ENCODE assay signal across 8 cellular contexts in the genomic region with DNA sequence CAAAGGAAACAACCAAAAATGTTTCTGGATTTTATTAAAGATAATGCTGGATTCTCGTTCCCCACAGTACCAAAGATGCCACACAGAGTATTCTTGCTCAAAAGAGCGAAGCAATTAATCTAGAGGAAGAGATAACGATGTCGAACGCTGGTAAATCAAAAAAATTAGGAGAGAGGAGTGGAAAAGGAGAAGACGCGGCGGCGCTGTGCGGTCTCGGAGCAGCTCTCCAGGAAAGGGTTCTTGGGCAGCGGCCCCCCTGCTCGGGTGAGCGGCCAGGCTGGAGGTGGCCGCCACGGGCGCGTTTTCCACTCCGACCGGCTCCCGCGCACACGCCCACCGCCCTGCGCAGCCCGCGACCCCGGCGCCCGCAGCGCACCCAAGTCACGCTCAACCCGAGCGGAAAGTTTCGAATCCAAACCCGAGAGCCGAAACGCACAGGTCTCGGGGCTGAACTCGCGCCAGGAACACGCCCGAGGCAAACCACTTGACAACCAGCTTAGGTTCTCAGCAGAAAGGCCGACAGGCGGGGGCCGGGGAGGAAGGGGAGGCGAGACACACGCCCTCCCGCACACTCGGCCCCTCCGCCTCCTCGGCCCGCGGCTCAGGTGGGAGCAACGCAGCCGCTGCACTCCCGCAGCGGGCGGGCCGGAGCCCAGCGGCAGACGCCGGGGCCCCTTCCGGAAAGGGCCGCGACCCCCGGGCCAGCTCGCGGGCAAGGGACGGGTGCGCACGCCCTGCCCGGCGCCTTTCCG. TPM values are rescaled to one million over a fixed set of nuclear protein-coding genes. Genes with fewer than 3 reads are reported as not detected.
DNase-seq lines count a peak whose midpoint lies in the region; ATAC-seq and TF ChIP-seq lines count a peak whose summit lies in the region.

No MANE protein-coding gene starts in this region.

- H3K27ac Mint-ChIP-seq in activated naive CD8-positive, alpha-beta T cell treated with anti-CD3 and anti-CD28 coated beads, Interleukin-2, amount 50 U/mL, for 24 hours, result peak overlapping the region; percentile 87

- peak; percentile 35 for ATAC-seq in GM21423 (IDR thresholded peaks at IDR 0.05; ENCODE audit: unreplicated experiment)
- ATAC-seq in activated naive CD8-positive, alpha-beta T cell treated with anti-CD3 and anti-CD28 coated beads, Interleukin-2, amount 50 U/mL, for 24 hours, result peak; percentile 45
- ATAC-seq in heart left ventricle, result peak in 3 of 4 donors; percentile 68 to 73 (median 68)

- peak overlapping the region; percentile 49; the same call in 1 of the 2 replicates for H2AFZ ChIP-seq in SK-N-SH (ENCODE audit: low read depth)

- H3K27ac ChIP-seq in HUES48 (ENCODE audit: low read depth, low read length), result peak overlapping the region; percentile 14
- peak overlapping the region; percentile 18 to 46; a peak in 2 of 4 replicates for H3K27ac ChIP-seq in SK-N-SH (ENCODE audit: low read depth in 2 of 2, low read length in 1 of 2)
- peak overlapping the region in 9 of 12 donors; percentile 35 to 88 (median 55) for H3K27ac ChIP-seq in heart left ventricle
- H3K27ac ChIP-seq in urinary bladder (ENCODE audit: low read depth), result no peak overlapping the region

- peak; percentile 2; the same call in 1 of the 2 replicates for TF ChIP-seq RAD21 in SK-N-SH (IDR thresholded peaks at IDR 0.05; ENCODE audit: low read length)

- H3K27me3 ChIP-seq in HUES48 (ENCODE audit: control insufficient read depth, insufficient read depth, low read length), result no peaks in the 10 kb centered on the region; the same call in 1 of the 2 replicates
- H3K27me3 ChIP-seq in SK-N-SH (ENCODE audit: insufficient read depth), result no peaks in the 10 kb centered on the region
- H3K27me3 ChIP-seq in heart left ventricle, result no peaks in the 10 kb centered on the region

- no peaks in the 10 kb centered on the region for H3K9me3 Mint-ChIP-seq in activated naive CD8-positive, alpha-beta T cell treated with anti-CD3 and anti-CD28 coated beads, Interleukin-2, amount 50 U/mL, for 24 hours

- peaks cover 4% of the 10 kb centered on the region; the same call in 1 of the 2 replicates for H3K4me1 ChIP-seq in HUES48 (ENCODE audit: control insufficient read depth, insufficient read depth, low read length)
- H3K4me1 ChIP-seq in SK-N-SH (ENCODE audit: control insufficient read depth in 1 of 2, insufficient read depth in 2 of 2, low read depth in 1 of 2, low read length in 1 of 2), result peaks cover 0 to 6% of the 10 kb centered on the region in 2 experiments; a peak in 2 of 4 replicates
- H3K4me1 ChIP-seq in heart left ventricle, result peaks cover 0 to 21% (median 11%) of the 10 kb centered on the region in 12 donors
- H3K4me1 ChIP-seq in urinary bladder (ENCODE audit: insufficient read depth), result no peaks in the 10 kb centered on the region

- intact Hi-C loops in heart left ventricle (cut with DNase I), result loop anchor here in 2 of 10 donors (5.0 to 10.0 kb wide), 2 partner anchors 40 to 233 kb away; no protein-coding TSS in a partner anchor

- H3K9me3 ChIP-seq in HUES48 (ENCODE audit: control insufficient read depth, insufficient read depth, low read length), result no peaks in the 10 kb centered on the region
- no peaks in the 10 kb centered on the region for H3K9me3 ChIP-seq in SK-N-SH
- no peaks in the 10 kb centered on the region for H3K9me3 ChIP-seq in heart left ventricle

- peaks cover 53% of the 10 kb centered on the region for H3K79me2 ChIP-seq in SK-N-SH (ENCODE audit: insufficient read depth)

- H3K9me2 ChIP-seq in SK-N-SH, result no peaks in the 10 kb centered on the region

- peaks cover 15% of the 10 kb centered on the region for H3F3A ChIP-seq in SK-N-SH (replicated peaks; ENCODE audit: insufficient read depth)

- peak; percentile 24 for DNase-seq in DMS 273 treated with DMSO at 0.1 percent for 48 hours (lab: John Stamatoyannopoulos, UW)
- peak; percentile 87 for DNase-seq in SK-N-SH
- DNase-seq in activated naive CD8-positive, alpha-beta T cell treated with anti-CD3 and anti-CD28 coated beads, Interleukin-2, amount 50 U/mL, for 24 hours, result peak; percentile 55
- DNase-seq in heart left ventricle, result peak; percentile 59 to 73 (median 61)
- peak; percentile 38 for DNase-seq in pons (ENCODE audit: low spot score)

- no peaks in the 10 kb centered on the region for H3K36me3 ChIP-seq in HUES48 (ENCODE audit: control insufficient read depth, insufficient read depth, low read length)
- peaks cover 0 to 8% of the 10 kb centered on the region in 2 experiments for H3K36me3 ChIP-seq in SK-N-SH (replicated peaks in 1 of 2; ENCODE audit: control insufficient read depth in 1 of 2, insufficient read depth in 2 of 2, low read length in 1 of 2)
- H3K36me3 ChIP-seq in heart left ventricle, result no peaks in the 10 kb centered on the region
- H3K36me3 ChIP-seq in urinary bladder (ENCODE audit: insufficient read depth), result no peaks in the 10 kb centered on the region

- H3K4me3 ChIP-seq in HUES48 (ENCODE audit: low read depth, low read length) (peak overlapping the region; percentile 88), SK-N-SH (ENCODE audit: low read depth in 2 of 2, low read length in 1 of 2) (peak overlapping the region; percentile 72 to 94), heart left ventricle (peak overlapping the region; percentile 80 to 99 (median 96)), urinary bladder (ENCODE audit: low read depth, low read length) (peak overlapping the region; percentile 99)

- TF ChIP-seq CTCF in SK-N-SH (IDR thresholded peaks at IDR 0.05) (peak; percentile 38), heart left ventricle (IDR thresholded peaks at IDR 0.05) (peak in 1 of 12 donors; percentile 23)

- POLR2A ChIA-PET in SK-N-SH (lab: Yijun Ruan, JAX), result interaction anchor here (0.7 to 1.4 kb wide), 4 partner anchors 193 to 404 kb away, joined by 3 to 5 read pairs (median 4); a partner anchor contains a TSS

- CTCF ChIA-PET in SK-N-SH (lab: Yijun Ruan, JAX), result interaction anchor here (0.8 to 2.5 kb wide), 11 partner anchors 11 to 469 kb away, joined by 3 to 9 read pairs (median 4); no protein-coding TSS in a partner anchor

- H3K4me1 Mint-ChIP-seq in activated naive CD8-positive, alpha-beta T cell treated with anti-CD3 and anti-CD28 coated beads, Interleukin-2, amount 50 U/mL, for 24 hours, result peaks cover 39% of the 10 kb centered on the region

- H3K4me2 ChIP-seq in SK-N-SH, result peak overlapping the region; percentile 82

- no peak for TF ChIP-seq POLR2A in heart left ventricle (IDR thresholded peaks at IDR 0.05)

- WGBS in SK-N-SH (ENCODE audit: low lambda C conversion rate), result 2% methylated on average over 33 of the region's 75 CpGs
- 0 to 1% (median 0%) methylated on average over 31 to 75 of the region's 75 CpGs for WGBS in heart left ventricle, 4 donors
- WGBS in urinary bladder, result under 1% methylated on average over 75 of the region's 75 CpGs

- no peaks in the 10 kb centered on the region for H3K27me3 Mint-ChIP-seq in activated naive CD8-positive, alpha-beta T cell treated with anti-CD3 and anti-CD28 coated beads, Interleukin-2, amount 50 U/mL, for 24 hours

- peaks cover 5% of the 10 kb centered on the region for H3K36me3 Mint-ChIP-seq in activated naive CD8-positive, alpha-beta T cell treated with anti-CD3 and anti-CD28 coated beads, Interleukin-2, amount 50 U/mL, for 24 hours (ENCODE audit: low read depth)

- no peak for TF ChIP-seq EP300 in SK-N-SH (IDR thresholded peaks at IDR 0.05; ENCODE audit: borderline replicate concordance in 1 of 2, low read depth in 1 of 2, low read length in 1 of 2)

- H3K9ac ChIP-seq in HUES48 (ENCODE audit: low read depth, low read length), result peak overlapping the region; percentile 4; the same call in 1 of the 2 replicates
- H3K9ac ChIP-seq in SK-N-SH, result peak overlapping the region; percentile 62

- peaks cover 48% of the 10 kb centered on the region for H4K20me1 ChIP-seq in SK-N-SH (ENCODE audit: insufficient read depth)

- H3K4me3 Mint-ChIP-seq in activated naive CD8-positive, alpha-beta T cell treated with anti-CD3 and anti-CD28 coated beads, Interleukin-2, amount 50 U/mL, for 24 hours, result peak overlapping the region; percentile 91

TF ChIP-seq in SK-N-SH, 30 proteins besides CTCF, POLR2A, EP300 and RAD21:
- TF ChIP-seq MXI1 (IDR thresholded peaks at IDR 0.05; ENCODE audit: low read depth, low read length) (peak; percentile 73; the same call in 1 of the 2 replicates), SIN3A (IDR thresholded peaks at IDR 0.05; ENCODE audit: borderline replicate concordance, low read depth, low read length) (0 out of 2 replicates have a peak, but pooled peaks have one; percentile 55), RCOR1 (IDR thresholded peaks at IDR 0.05; ENCODE audit: low read length) (no peak), MEF2A (IDR thresholded peaks at IDR 0.05; ENCODE audit: borderline replicate concordance, low read depth) (no peak), JUND (IDR thresholded peaks at IDR 0.05) (no peak), NRF1 (IDR thresholded peaks at IDR 0.05; ENCODE audit: low read depth, low read length) (peak; percentile 43)
- TF ChIP-seq, protein P1, sequence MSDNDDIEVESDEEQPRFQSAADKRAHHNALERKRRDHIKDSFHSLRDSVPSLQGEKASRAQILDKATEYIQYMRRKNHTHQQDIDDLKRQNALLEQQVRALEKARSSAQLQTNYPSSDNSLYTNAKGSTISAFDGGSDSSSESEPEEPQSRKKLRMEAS (IDR thresholded peaks at IDR 0.05; ENCODE audit: low read depth), result 0 out of 2 replicates have a peak, but pooled peaks have one; percentile 21
- TF ChIP-seq, protein P2, sequence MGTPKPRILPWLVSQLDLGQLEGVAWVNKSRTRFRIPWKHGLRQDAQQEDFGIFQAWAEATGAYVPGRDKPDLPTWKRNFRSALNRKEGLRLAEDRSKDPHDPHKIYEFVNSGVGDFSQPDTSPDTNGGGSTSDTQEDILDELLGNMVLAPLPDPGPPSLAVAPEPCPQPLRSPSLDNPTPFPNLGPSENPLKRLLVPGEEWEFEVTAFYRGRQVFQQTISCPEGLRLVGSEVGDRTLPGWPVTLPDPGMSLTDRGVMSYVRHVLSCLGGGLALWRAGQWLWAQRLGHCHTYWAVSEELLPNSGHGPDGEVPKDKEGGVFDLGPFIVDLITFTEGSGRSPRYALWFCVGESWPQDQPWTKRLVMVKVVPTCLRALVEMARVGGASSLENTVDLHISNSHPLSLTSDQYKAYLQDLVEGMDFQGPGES (IDR thresholded peaks at IDR 0.05; ENCODE audit: low read depth, low read length), result no peak
- TF ChIP-seq, protein P3, sequence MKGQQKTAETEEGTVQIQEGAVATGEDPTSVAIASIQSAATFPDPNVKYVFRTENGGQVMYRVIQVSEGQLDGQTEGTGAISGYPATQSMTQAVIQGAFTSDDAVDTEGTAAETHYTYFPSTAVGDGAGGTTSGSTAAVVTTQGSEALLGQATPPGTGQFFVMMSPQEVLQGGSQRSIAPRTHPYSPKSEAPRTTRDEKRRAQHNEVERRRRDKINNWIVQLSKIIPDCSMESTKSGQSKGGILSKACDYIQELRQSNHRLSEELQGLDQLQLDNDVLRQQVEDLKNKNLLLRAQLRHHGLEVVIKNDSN (IDR thresholded peaks at IDR 0.05; ENCODE audit: borderline replicate concordance, low read depth), result no peak

RNA-seq across cellular contexts. Expression of a gene that starts 0.9 kb away (rescaled TPM):
- polyA plus RNA-seq in SK-N-SH (2012; rRNA removed) (15.4 and 17.3 TPM in 2 replicates), heart left ventricle (10 to 100 TPM in 1 of 2 donors, 1 to 10 TPM in 1; 8.6 to 24.6 TPM), urinary bladder (21.7 TPM)
- 20.2 and 23.7 TPM in 2 replicates for polyA plus RNA-seq in SK-N-SH (2012; cell fraction: cytosol; rRNA removed)
- 23.0 and 33.9 TPM in 2 replicates for polyA plus RNA-seq in SK-N-SH (2012; cell fraction: nucleus; rRNA removed)
- total RNA-seq in heart left ventricle (10 to 100 TPM; 26.7 to 42.4 (median 39.1) TPM), urinary bladder (116 TPM)

Comparison
In these comparisons a context has a peak if more than half of its experiments do, and no peak if none do; other contexts are left out.
1. DNase-seq: peak in every context shown above with its lines; median percentile 87 in SK-N-SH; 61 in heart left ventricle; 55 in activated naive CD8-positive, alpha-beta T cell treated with anti-CD3 and anti-CD28 coated beads, Interleukin-2, amount 50 U/mL, for 24 hours; 38 in pons; 24 in DMS 273 treated with DMSO at 0.1 percent for 48 hours.